In genomic region chr2:203858176-203858575, GRCh38 we compare ENCODE assay signal across 17 cellular contexts. TPM values are rescaled to one million over a fixed set of nuclear protein-coding genes. Genes with fewer than 3 reads are reported as not detected.
DNase-seq lines count a peak whose midpoint lies in the region; TF ChIP-seq lines count a peak whose summit lies in the region.
"Had no signal": no experiment of that assay in that cellular context is flagged by ENCODE, and none has a peak within 500 bp of the region (broad histone marks: within the 10 kb centered on the region; RNA-seq: fewer than 3 reads in every experiment).

No MANE protein-coding gene starts in this region.

- no peak overlapping the region for H3K4me3 ChIP-seq in brain microvascular endothelial cell (ENCODE audit: low read depth, low read length)
- H3K4me3 ChIP-seq: BLaER1 treated with 17β-estradiol and CSF1 and Interleukin-3, amounts not matched to agents 10 nM and 100 nM; hepatocyte; uterus had no signal

- no peaks in the 10 kb centered on the region for H3K27me3 ChIP-seq in brain microvascular endothelial cell (replicated peaks)
- H3K27me3 ChIP-seq: BLaER1 treated with 17β-estradiol and CSF1 and Interleukin-3, amounts not matched to agents 10 nM and 100 nM; hepatocyte; uterus had no signal

- in situ Hi-C loops in SK-MEL-5 (cut with HindIII; ENCODE audit: low pct_unique_long_range_greater_than_20kb, low sequenced_read_pairs) = no loop called here
- in situ Hi-C loops in brain microvascular endothelial cell (cut with HindIII; ENCODE audit: low pct_ligation_motif_present, low sequenced_read_pairs) = no loop called here

- DNase-seq in CD1c-positive myeloid dendritic cell (ENCODE audit: extremely low spot score) (peak; percentile 31), ELR (ENCODE audit: low read depth) (peak; percentile 6), SK-MEL-5 (ENCODE audit: low read depth, low spot score) (peak; percentile 45), brain microvascular endothelial cell (no peak), NCI-H187 treated with DMSO at 0.1 percent for 48 hours (lab: John Stamatoyannopoulos, UW) (no peak), NCI-H774 (lab: John Stamatoyannopoulos, UW) (no peak), NCI-H1417 (lab: John Stamatoyannopoulos, UW) (no peak)
- DNase-seq: EL; IMR-90; NCI-H226; stimulated activated naive B cell treated with anti-CD40 and anti-IgM and Interleukin-4, amounts not matched to agents 10 μg/mL and 1 μg/mL and 100 μg/mL, for 72 hours; uterus had no signal

- H3K36me3 ChIP-seq in brain microvascular endothelial cell (replicated peaks) = no peaks in the 10 kb centered on the region
- H3K36me3 ChIP-seq: BLaER1 treated with 17β-estradiol and CSF1 and Interleukin-3, amounts not matched to agents 10 nM and 100 nM; uterus had no signal

- TF ChIP-seq CTCF in brain microvascular endothelial cell (IDR thresholded peaks at IDR 0.05; ENCODE audit: low read depth, low read length, missing control alignments) = peak; percentile 7

- no peak overlapping the region for H3K27ac ChIP-seq in brain microvascular endothelial cell
- H3K27ac ChIP-seq: hepatocyte, uterus had no signal

RNA-seq across cellular contexts. Expression of gene CTLA4, which starts 9.4 kb away (rescaled TPM):
- total RNA-seq in SK-MEL-5 (2014; rRNA removed; shearing (Covaris generic)) = 1.8 and 4.1 TPM in 2 replicates
- polyA plus RNA-seq in SK-MEL-5 (2015; cell fraction: cytosol; rRNA removed) = 5.0 and 12.1 TPM in 2 replicates
- polyA plus RNA-seq in SK-MEL-5 (2015; cell fraction: nucleus; rRNA removed) = 3.6 and 11.5 TPM in 2 replicates
- total RNA-seq: fibroblast of lung, hepatocyte, IMR-90, kidney epithelial cell, osteocyte had no signal
- polyA plus RNA-seq: fibroblast of lung, hepatocyte, IMR-90 had no signal

Comparison
In these comparisons a context has a peak if more than half of its experiments do, and no peak if none do; other contexts are left out.
1. DNase-seq: peak in CD1c-positive myeloid dendritic cell (single experiment), ELR (single experiment) and SK-MEL-5 (single experiment); none in brain microvascular endothelial cell (single experiment), NCI-H187 treated with DMSO at 0.1 percent for 48 hours (single experiment), NCI-H774 (single experiment) and NCI-H1417 (0 of 3).